In the genomic region with DNA sequence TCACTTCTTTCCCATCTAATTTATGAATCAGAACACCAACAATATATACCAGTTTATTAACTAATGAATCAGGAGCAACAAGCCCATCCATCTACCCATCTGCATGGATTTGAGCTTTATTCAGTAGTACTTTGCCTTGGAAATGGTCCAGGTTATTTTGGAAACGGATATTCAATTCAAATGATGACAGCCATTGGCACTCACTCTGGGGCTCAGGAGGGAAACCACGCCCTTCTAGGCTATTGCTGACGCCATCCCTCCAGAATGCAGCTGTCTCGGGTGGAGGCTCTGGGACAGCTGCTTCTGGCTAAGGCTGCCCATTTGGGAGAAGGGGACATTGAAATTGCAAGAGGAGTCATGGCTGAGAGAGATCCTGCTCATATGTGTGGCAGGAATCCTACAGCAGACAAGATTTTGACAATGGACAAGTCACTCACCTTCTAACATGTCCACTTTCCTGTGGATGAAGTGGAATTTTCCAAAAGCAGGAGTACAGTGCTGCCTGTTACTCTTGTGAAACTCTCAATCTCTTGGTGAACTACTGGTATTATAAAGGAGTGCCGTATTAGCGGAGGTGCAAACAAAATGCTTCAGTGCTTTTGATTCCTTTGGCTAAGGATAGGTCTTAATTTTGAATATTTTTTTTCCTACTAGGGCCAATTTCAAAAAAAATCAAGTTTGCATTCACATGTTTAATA, we compare ENCODE assay signal across 8 cellular contexts. TPM values are rescaled to one million over a fixed set of nuclear protein-coding genes. Genes with fewer than 3 reads are reported as not detected.
DNase-seq lines count a peak whose midpoint lies in the region; ATAC-seq and TF ChIP-seq lines count a peak whose summit lies in the region.

No MANE protein-coding gene starts in this region.

- H3K9me2 ChIP-seq in Karpas-422 (replicated peaks; ENCODE audit: insufficient read depth, low read length): no peaks in the 10 kb centered on the region

- intact Hi-C loops in A673 (cut with micrococcal nuclease; ENCODE audit: unreplicated experiment) (loop anchor here (5.0 kb wide), 1 partner anchor 45 kb away; no protein-coding TSS in a partner anchor), colonic mucosa (cut with DNase I) (no loop called here)

- H3K4me2 ChIP-seq in Karpas-422 (ENCODE audit: low read depth, low read length, poor library complexity, severe bottlenecking): peak overlapping the region; percentile 60

- H3K36me3 ChIP-seq in A673 (ENCODE audit: insufficient read depth, low read length, poor library complexity, severe bottlenecking) (no peaks in the 10 kb centered on the region), Karpas-422 (ENCODE audit: insufficient read depth, low read length) (no peaks in the 10 kb centered on the region), colonic mucosa (no peaks in the 10 kb centered on the region)

- POLR2A ChIA-PET in A673 (lab: Charles Lee; ENCODE audit: low non-redundant PET): no interaction called here

- H3K27me3 Mint-ChIP-seq in memory B cell: no peaks in the 10 kb centered on the region
- no peaks in the 10 kb centered on the region for H3K27me3 Mint-ChIP-seq in natural killer cell treated with Interleukin-12 subunit alpha and Interleukin-12 subunit beta and Interleukin-15 and Interleukin-18, amount 100 ng/mL, for 72 hours

- H3K9me3 Mint-ChIP-seq in memory B cell: no peaks in the 10 kb centered on the region
- H3K9me3 Mint-ChIP-seq in natural killer cell treated with Interleukin-12 subunit alpha and Interleukin-12 subunit beta and Interleukin-15 and Interleukin-18, amount 100 ng/mL, for 72 hours: no peaks in the 10 kb centered on the region

- ATAC-seq in memory B cell (ENCODE audit: low read depth) (no peak), HG03354 (IDR thresholded peaks at IDR 0.05; ENCODE audit: poor library complexity, severe bottlenecking, unreplicated experiment) (no peak)
- no peak for ATAC-seq in natural killer cell treated with Interleukin-12 subunit alpha and Interleukin-12 subunit beta and Interleukin-15 and Interleukin-18, amount 100 ng/mL, for 72 hours

- DNase-seq in A673 (ENCODE audit: low spot score): peak; percentile 82
- DNase-seq in Karpas-422: peak; percentile 75
- peak; percentile 71 for DNase-seq in colonic mucosa
- DNase-seq in memory B cell (ENCODE audit: low spot score in 2 of 2): no peak
- no peak for DNase-seq in NCI-H345 treated with DMSO at 0.1 percent for 48 hours (lab: John Stamatoyannopoulos, UW; ENCODE audit: unreplicated experiment)
- no peak for DNase-seq in natural killer cell treated with Interleukin-12 subunit alpha and Interleukin-12 subunit beta and Interleukin-15 and Interleukin-18, amount 100 ng/mL, for 72 hours (ENCODE audit: low spot score)
- DNase-seq in T-helper 9 cell: no peak

- H3K27ac ChIP-seq in A673 (ENCODE audit: low read depth, low read length, poor library complexity, severe bottlenecking) (peak overlapping the region; percentile 64), Karpas-422 (ENCODE audit: low read length) (peak overlapping the region; percentile 83), colonic mucosa (peak overlapping the region; percentile 42)

- H3K4me1 Mint-ChIP-seq in memory B cell: peaks cover 50% of the 10 kb centered on the region
- H3K4me1 Mint-ChIP-seq in natural killer cell treated with Interleukin-12 subunit alpha and Interleukin-12 subunit beta and Interleukin-15 and Interleukin-18, amount 100 ng/mL, for 72 hours (ENCODE audit: low read depth in 2 of 2): peaks cover 23 to 25% of the 10 kb centered on the region in 2 donors

- H4K20me1 ChIP-seq in Karpas-422 (ENCODE audit: insufficient read depth, low read depth, low read length): no peaks in the 10 kb centered on the region

- no peak overlapping the region for H2AFZ ChIP-seq in Karpas-422 (ENCODE audit: low read length)

- H3K27ac Mint-ChIP-seq in memory B cell: peak overlapping the region; percentile 48
- no peak overlapping the region for H3K27ac Mint-ChIP-seq in natural killer cell treated with Interleukin-12 subunit alpha and Interleukin-12 subunit beta and Interleukin-15 and Interleukin-18, amount 100 ng/mL, for 72 hours

- no peaks in the 10 kb centered on the region for H3K9me3 ChIP-seq in A673 (ENCODE audit: low read depth, low read length, poor library complexity, severe bottlenecking)
- no peaks in the 10 kb centered on the region for H3K9me3 ChIP-seq in Karpas-422 (ENCODE audit: low read length)
- H3K9me3 ChIP-seq in colonic mucosa: no peaks in the 10 kb centered on the region

- peak overlapping the region; percentile 37 for H3K9ac ChIP-seq in Karpas-422 (ENCODE audit: low read length)
- peak overlapping the region in 1 of 2 donors; percentile 51 for H3K9ac ChIP-seq in colonic mucosa (ENCODE audit: low read depth in 2 of 2, low read length in 2 of 2)

- H3K27me3 ChIP-seq in A673 (replicated peaks; ENCODE audit: insufficient read depth, low read depth, low read length, poor library complexity) (no peaks in the 10 kb centered on the region), Karpas-422 (ENCODE audit: low read length) (no peaks in the 10 kb centered on the region), colonic mucosa (no peaks in the 10 kb centered on the region)

- H3K4me3 ChIP-seq in A673 (ENCODE audit: low read depth, low read length, poor library complexity, severe bottlenecking) (no peak overlapping the region), Karpas-422 (ENCODE audit: low read length) (peak overlapping the region; percentile 26; the same call in 1 of the 2 replicates), colonic mucosa (no peak overlapping the region)

- CTCF ChIA-PET in A673 (lab: Charles Lee): no interaction called here

- H3K4me1 ChIP-seq in A673 (ENCODE audit: insufficient read depth, low read length, poor library complexity, severe bottlenecking) (peaks cover 22% of the 10 kb centered on the region), Karpas-422 (ENCODE audit: low read length) (peaks cover 79% of the 10 kb centered on the region), colonic mucosa (peaks cover 12% of the 10 kb centered on the region)

- TSS peak; percentile 66 for BruUV-seq in A673 (replicated peaks; lab: Mats Ljungman, UMichigan)

- peaks cover 6% of the 10 kb centered on the region for H3K36me3 Mint-ChIP-seq in memory B cell
- H3K36me3 Mint-ChIP-seq in natural killer cell treated with Interleukin-12 subunit alpha and Interleukin-12 subunit beta and Interleukin-15 and Interleukin-18, amount 100 ng/mL, for 72 hours: no peaks in the 10 kb centered on the region

- peaks cover 100% of the 10 kb centered on the region for H3K79me2 ChIP-seq in Karpas-422 (ENCODE audit: low read length)

- no peak overlapping the region for H3K4me3 Mint-ChIP-seq in memory B cell
- H3K4me3 Mint-ChIP-seq in natural killer cell treated with Interleukin-12 subunit alpha and Interleukin-12 subunit beta and Interleukin-15 and Interleukin-18, amount 100 ng/mL, for 72 hours: no peak overlapping the region

- TF ChIP-seq CTCF in A673 (conservative IDR thresholded peaks at IDR 0.05; ENCODE audit: low read depth, low read length) (no peak), colonic mucosa (IDR thresholded peaks at IDR 0.05) (no peak)

RNA-seq across cellular contexts. Expression of a gene that starts 29.3 kb away (rescaled TPM):
- 16.3 and 21.1 TPM in 2 replicates for total RNA-seq in A673 (2021)
- 72.8 and 115 TPM in 2 replicates for total RNA-seq in Karpas-422 (2014; rRNA removed; shearing (Covaris generic); ENCODE audit: low replicate concordance)
- 10 to 100 TPM; 58.9 to 70.3 TPM for total RNA-seq in colonic mucosa
- total RNA-seq in natural killer cell treated with Interleukin-12 subunit alpha and Interleukin-12 subunit beta and Interleukin-15 and Interleukin-18, amount 100 ng/mL, for 72 hours: 10 to 100 TPM; 32.3 to 48.0 TPM

Comparison
In these comparisons a context has a peak if more than half of its experiments do, and no peak if none do; other contexts are left out.
1. DNase-seq: peak in A673 (single experiment), Karpas-422 (single experiment) and colonic mucosa (single experiment); none in memory B cell (0 of 2), NCI-H345 treated with DMSO at 0.1 percent for 48 hours (single experiment), natural killer cell treated with Interleukin-12 subunit alpha and Interleukin-12 subunit beta and Interleukin-15 and Interleukin-18, amount 100 ng/mL, for 72 hours (single experiment) and T-helper 9 cell (single experiment).
2. Peak in every context shown above with its lines, with median percentiles within 50 percentile points of each other: H3K27ac ChIP-seq.